In genomic region chr3:11195721-11196332, GRCh38 we compare ENCODE assay signal across 8 cellular contexts. TPM values are rescaled to one million over a fixed set of nuclear protein-coding genes. Genes with fewer than 3 reads are reported as not detected.
DNase-seq lines count a peak whose midpoint lies in the region; ATAC-seq and TF ChIP-seq lines count a peak whose summit lies in the region.

No MANE protein-coding gene starts in this region.

- H3K4me3 ChIP-seq in AG10803 (ENCODE audit: low read length), result peak overlapping the region; percentile 46
- peak overlapping the region in 1 of 3 donors; percentile 15 for H3K4me3 ChIP-seq in breast epithelium
- no peak overlapping the region for H3K4me3 ChIP-seq in mucosa of descending colon

- H3K9me3 ChIP-seq in breast epithelium, result no peaks in the 10 kb centered on the region
- H3K9me3 ChIP-seq in mucosa of descending colon, result no peaks in the 10 kb centered on the region

- no peak for TF ChIP-seq POLR2A in breast epithelium (IDR thresholded peaks at IDR 0.05)

- intact Hi-C loops in breast epithelium (cut with DNase I; ENCODE audit: low total_unique reads), result no loop called here
- intact Hi-C loops in mucosa of descending colon (cut with DNase I, micrococcal nuclease), result no loop called here

- H3K4me1 ChIP-seq in breast epithelium, result no peaks in the 10 kb centered on the region
- H3K4me1 ChIP-seq in mucosa of descending colon (ENCODE audit: low read depth), result no peaks in the 10 kb centered on the region

- H3K27me3 ChIP-seq in breast epithelium, result no peaks in the 10 kb centered on the region

- TF ChIP-seq CTCF in AG10803 (conservative IDR thresholded peaks at IDR 0.05; ENCODE audit: low read length), result no peak
- TF ChIP-seq CTCF in breast epithelium (IDR thresholded peaks at IDR 0.05), result no peak
- TF ChIP-seq CTCF in mucosa of descending colon (IDR thresholded peaks at IDR 0.05), result no peak

- ATAC-seq in mucosa of descending colon (peak; percentile 40), HG02938 (IDR thresholded peaks at IDR 0.05; ENCODE audit: unreplicated experiment) (no peak)

- no peaks in the 10 kb centered on the region for H3K36me3 ChIP-seq in breast epithelium
- H3K36me3 ChIP-seq in mucosa of descending colon (ENCODE audit: low read depth), result no peaks in the 10 kb centered on the region

- peak; percentile 61 for DNase-seq in AG10803 (ENCODE audit: low read depth)
- DNase-seq in M059J (ENCODE audit: low read depth), result peak; percentile 87
- no peak for DNase-seq in breast epithelium (ENCODE audit: low spot score in 2 of 2)
- no peak for DNase-seq in mucosa of descending colon
- DNase-seq in midbrain (lab: John Stamatoyannopoulos, UW), result no peak
- no peak for DNase-seq in stimulated activated naive CD4-positive, alpha-beta T cell (lab: John Stamatoyannopoulos, UW)
- DNase-seq in germinal center (ENCODE audit: low spot score), result no peak

- H3K27ac ChIP-seq in breast epithelium, result peak overlapping the region; percentile 15 to 53

RNA-seq across cellular contexts. Expression of gene HRH1, which starts 41.5 kb away (rescaled TPM):
- total RNA-seq in M059J (2014; rRNA removed; shearing (Covaris generic)), result 13.9 and 21.8 TPM in 2 replicates
- 1 to 10 TPM; 3.8 to 4.2 (median 3.9) TPM for total RNA-seq in breast epithelium
- 10 to 100 TPM in 2 of 3 donors, 1 to 10 TPM in 1; 8.3 to 16.7 (median 10.3) TPM for total RNA-seq in mucosa of descending colon

Comparison
In these comparisons a context has a peak if more than half of its experiments do, and no peak if none do; other contexts are left out.
1. DNase-seq: peak in AG10803 (single experiment) and M059J (single experiment); none in breast epithelium (0 of 2), mucosa of descending colon (0 of 3), midbrain (single experiment), stimulated activated naive CD4-positive, alpha-beta T cell (0 of 6) and germinal center (single experiment).